ENCODE assay signal across 9 cellular contexts in the genomic region with DNA sequence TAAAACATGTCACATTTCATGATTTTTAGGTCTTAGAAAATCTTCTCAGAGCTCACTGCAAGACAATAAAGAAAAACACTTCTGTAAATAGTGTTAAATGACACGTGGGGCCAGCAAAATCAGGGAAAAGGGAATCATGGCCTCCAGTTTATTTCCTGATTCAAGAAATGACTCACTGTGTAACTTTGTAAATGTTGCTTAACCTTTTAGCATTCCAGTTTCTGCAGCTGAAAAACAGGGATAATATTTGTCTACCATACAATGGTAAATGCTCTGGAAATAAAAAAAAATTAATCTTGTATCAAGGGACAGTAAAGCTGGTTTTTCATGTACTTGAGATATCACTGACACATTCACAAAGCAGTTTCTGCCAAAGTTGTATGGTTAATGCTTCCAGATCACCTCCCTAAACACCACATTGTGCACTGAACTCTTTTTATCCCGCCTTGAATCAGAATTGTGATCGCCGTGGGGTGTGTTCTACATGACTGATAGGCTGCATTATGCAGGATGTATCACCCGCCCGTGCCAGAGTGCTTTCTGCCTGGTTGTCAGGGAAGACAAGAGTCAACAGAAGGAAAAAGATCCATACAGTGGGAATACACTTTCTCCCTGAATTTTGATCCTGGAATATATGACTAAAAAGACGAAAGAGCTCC.
DNase-seq lines count a peak whose midpoint lies in the region; ATAC-seq, FAIRE-seq and TF ChIP-seq lines count a peak whose summit lies in the region.
"Had no signal": no experiment of that assay in that cellular context is flagged by ENCODE, and none has a peak within 500 bp of the region (broad histone marks: within the 10 kb centered on the region; RNA-seq: fewer than 3 reads in every experiment).

No MANE protein-coding gene starts in this region.

- peaks cover 37% of the 10 kb centered on the region for H3K4me1 Mint-ChIP-seq in progenitor cell of endocrine pancreas (ENCODE audit: low read depth)

- DNase-seq in ELR (ENCODE audit: low read depth), result peak; percentile 81
- DNase-seq in RPMI7951 (ENCODE audit: low read depth), result peak; percentile 86
- DNase-seq in fibroblast of mammary gland (ENCODE audit: low read depth), result peak; percentile 81
- DNase-seq in progenitor cell of endocrine pancreas (ENCODE audit: low spot score, unreplicated experiment), result no peak
- no peak for DNase-seq in Kasumi-1 (lab: John Stamatoyannopoulos, UW)
- no peak for DNase-seq in SKM-1 treated with dmso at 0.1 percent for 144 hours (lab: John Stamatoyannopoulos, UW; ENCODE audit: unreplicated experiment)
- DNase-seq in GM19239 (ENCODE audit: insufficient read length, low spot score), result no peak
- DNase-seq: NCI-H526 treated with DMSO at 0.1 percent for 48 hours had no signal

- no peaks in the 10 kb centered on the region for H3K9me3 Mint-ChIP-seq in progenitor cell of endocrine pancreas (ENCODE audit: low read depth)

- no peak for FAIRE-seq in GM19239 (lab: Jason Lieb, UNC)

- no peak for ATAC-seq in HG03139 (IDR thresholded peaks at IDR 0.05; ENCODE audit: unreplicated experiment)

- H3K4me3 Mint-ChIP-seq in progenitor cell of endocrine pancreas (ENCODE audit: low read depth), result no peak overlapping the region

- H3K27ac Mint-ChIP-seq in progenitor cell of endocrine pancreas, result peak overlapping the region; percentile 39

- TF ChIP-seq CTCF in fibroblast of mammary gland (conservative IDR thresholded peaks at IDR 0.05; ENCODE audit: control insufficient read depth, insufficient read depth, low read depth, low read length) (no peak), progenitor cell of endocrine pancreas (IDR thresholded peaks at IDR 0.05; ENCODE audit: unreplicated experiment) (no peak)

- no peak overlapping the region for H3K4me3 ChIP-seq in fibroblast of mammary gland (ENCODE audit: control insufficient read depth, low read depth, low read length)

- no peaks in the 10 kb centered on the region for H3K36me3 Mint-ChIP-seq in progenitor cell of endocrine pancreas (ENCODE audit: insufficient read depth)

- H3K27me3 Mint-ChIP-seq in progenitor cell of endocrine pancreas, result no peaks in the 10 kb centered on the region

Comparison
In these comparisons a context has a peak if more than half of its experiments do, and no peak if none do; other contexts are left out.
1. DNase-seq: peak in ELR (single experiment), RPMI7951 (single experiment) and fibroblast of mammary gland (single experiment); none in progenitor cell of endocrine pancreas (single experiment), Kasumi-1 (0 of 2), SKM-1 treated with dmso at 0.1 percent for 144 hours (single experiment) and GM19239 (single experiment).